Comparison of ENCODE assay signal across 8 cellular contexts in the genomic region with DNA sequence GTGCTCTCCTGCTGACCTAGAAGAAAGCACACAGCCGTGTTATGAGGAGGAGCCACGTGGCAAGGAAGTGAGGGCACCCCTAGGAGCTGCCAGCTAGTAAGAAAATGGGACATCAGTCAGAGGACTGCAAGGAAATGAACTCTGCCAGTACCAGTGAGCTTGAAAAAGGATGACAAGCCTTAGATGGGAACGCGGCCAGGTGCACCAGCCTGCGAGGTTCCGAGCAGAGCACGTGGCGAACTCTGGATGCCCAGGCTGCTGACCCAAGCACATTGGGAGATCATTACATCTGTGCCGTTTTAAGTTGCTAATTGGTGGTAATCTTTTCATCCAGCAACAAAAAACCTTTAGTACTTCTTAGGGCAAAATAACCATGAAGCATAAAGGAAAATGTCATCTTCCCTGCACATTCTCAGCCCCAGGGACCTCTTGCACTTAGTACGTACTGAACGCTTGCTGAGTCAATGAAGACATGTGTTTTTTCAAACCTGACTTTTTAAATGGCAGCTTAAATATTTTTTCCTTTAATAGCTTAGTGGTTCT.
DNase-seq lines count a peak whose midpoint lies in the region; ATAC-seq, FAIRE-seq and TF ChIP-seq lines count a peak whose summit lies in the region.

No MANE protein-coding gene starts in this region.

- peak overlapping the region; percentile 80 for H2BK20ac ChIP-seq in IMR-90 (ENCODE audit: low read depth, low read length)

- peak overlapping the region; percentile 87 for H2BK120ac ChIP-seq in IMR-90 (ENCODE audit: low read depth, low read length)

- H3K4me1 Mint-ChIP-seq in activated CD4-positive, alpha-beta T cell treated with anti-CD3 and anti-CD28 coated beads, Interleukin-2, amount 10 ng/mL, durations not matched to agents 24 days and 14 days = peaks cover 43% of the 10 kb centered on the region

- H4K8ac ChIP-seq in IMR-90 (ENCODE audit: low read depth in 2 of 2, low read length in 2 of 2) = peak overlapping the region; percentile 30 to 76; a peak in 3 of 4 replicates

- H4K91ac ChIP-seq in IMR-90 (ENCODE audit: insufficient read depth, low read depth, low read length) = peak overlapping the region; percentile 89

- peak overlapping the region; percentile 86 for H2AK5ac ChIP-seq in IMR-90 (ENCODE audit: low read depth, low read length)

- peaks cover 28% of the 10 kb centered on the region for H3K36me3 Mint-ChIP-seq in activated CD4-positive, alpha-beta T cell treated with anti-CD3 and anti-CD28 coated beads, Interleukin-2, amount 10 ng/mL, durations not matched to agents 24 days and 14 days (ENCODE audit: low read depth)

- no peak for DNase-seq in activated CD4-positive, alpha-beta T cell treated with anti-CD3 and anti-CD28 coated beads, Interleukin-2, amount 10 ng/mL, durations not matched to agents 24 days and 14 days
- DNase-seq in activated CD4-positive, alpha-beta T cell treated with anti-CD3 and anti-CD28 coated beads for 1 hour = no peak
- DNase-seq in IMR-90 = no peak
- no peak for DNase-seq in kidney
- DNase-seq in superior temporal gyrus (ENCODE audit: extremely low spot score) = peak; percentile 53

- 0 out of 2 replicates have a peak, but pooled peaks have one; percentile 4 for TF ChIP-seq POLR2A in IMR-90 (IDR thresholded peaks at IDR 0.05; ENCODE audit: low read depth, low read length)

- no peaks in the 10 kb centered on the region for H3K9me3 Mint-ChIP-seq in activated CD4-positive, alpha-beta T cell treated with anti-CD3 and anti-CD28 coated beads, Interleukin-2, amount 10 ng/mL, durations not matched to agents 24 days and 14 days

- dilution Hi-C loops in IMR-90 (cut with HindIII; ENCODE audit: low sequenced_read_pairs, unreplicated experiment) = no loop called here

- H3K9ac ChIP-seq in IMR-90 (ENCODE audit: low read depth, low read length) = peak overlapping the region; percentile 57
- no peak overlapping the region for H3K9ac ChIP-seq in kidney (ENCODE audit: low read length in 2 of 2)

- peak overlapping the region; percentile 93 for H3K4ac ChIP-seq in IMR-90 (ENCODE audit: low read depth, low read length)

- FAIRE-seq in kidney (lab: Jason Lieb, UNC) = no peak

- WGBS in IMR-90 (ENCODE audit: extremely low coverage in 2 of 2, insufficient read length in 1 of 2), 2 experiments = 76% methylated on average over 7 of the region's 11 CpGs; no CpG with 5 or more reads in 1 of the 2 experiments

- H3K9me3 ChIP-seq in IMR-90 (ENCODE audit: control insufficient read depth, insufficient read depth, low read length) (no peaks in the 10 kb centered on the region), kidney (ENCODE audit: control insufficient read depth in 1 of 2, low read length in 2 of 2) (no peaks in the 10 kb centered on the region)

- in situ Hi-C loops in IMR-90 (cut with MboI; ENCODE audit: low sequenced_read_pairs) = no loop called here

- peaks cover 30% of the 10 kb centered on the region for H3K9me1 ChIP-seq in IMR-90 (ENCODE audit: insufficient read depth, low read length)

- peak overlapping the region; percentile 87 for H3K14ac ChIP-seq in IMR-90 (replicated peaks; ENCODE audit: low read depth, low read length)

- intact Hi-C loops in activated CD4-positive, alpha-beta T cell treated with anti-CD3 and anti-CD28 coated beads, Interleukin-2, amount 10 ng/mL, durations not matched to agents 24 days and 14 days (cut with micrococcal nuclease) = no loop called here
- intact Hi-C loops in IMR-90 (cut with micrococcal nuclease) = loop anchor here (1.0 kb wide), 1 partner anchor 63 kb away; no protein-coding TSS in a partner anchor
- intact Hi-C loops in kidney (cut with DNase I) = no loop called here

- H3K27ac Mint-ChIP-seq in activated CD4-positive, alpha-beta T cell treated with anti-CD3 and anti-CD28 coated beads, Interleukin-2, amount 10 ng/mL, durations not matched to agents 24 days and 14 days = peak overlapping the region; percentile 95

- peak overlapping the region; percentile 14; the same call in 1 of the 2 replicates for H4K5ac ChIP-seq in IMR-90 (ENCODE audit: low read depth, low read length)

- peak overlapping the region; percentile 75 for H3K4me2 ChIP-seq in IMR-90 (ENCODE audit: low read depth, low read length)

- peak overlapping the region; percentile 79 for H2AK9ac ChIP-seq in IMR-90 (replicated peaks; ENCODE audit: low read depth, low read length, poor library complexity)

- POLR2A ChIA-PET in IMR-90 (lab: Charles Lee; ENCODE audit: unreplicated experiment) = interaction anchor here (0.6 kb wide), 1 partner anchor 164 kb away, joined by 3 read pairs; no protein-coding TSS in a partner anchor

- peak overlapping the region; percentile 55 for H2AFZ ChIP-seq in IMR-90 (replicated peaks; ENCODE audit: low read length, poor library complexity)

- H3K27me3 ChIP-seq in IMR-90 (ENCODE audit: control insufficient read depth, insufficient read depth, low read length) = no peaks in the 10 kb centered on the region

- TF ChIP-seq RAD21 in IMR-90 (IDR thresholded peaks at IDR 0.05; ENCODE audit: low read length) = no peak

- no TSS peak for BruUV-seq in IMR-90 (replicated peaks; lab: Mats Ljungman, UMichigan)

- no peak for ATAC-seq in IMR-90 (ENCODE audit: low read depth)
- ATAC-seq in HG03469 (IDR thresholded peaks at IDR 0.05; ENCODE audit: unreplicated experiment) = no peak
- no peak for ATAC-seq in HG03025 (IDR thresholded peaks at IDR 0.05; ENCODE audit: low FRiP score, unreplicated experiment)

- CTCF ChIA-PET in IMR-90 (lab: Yijun Ruan, JAX) = interaction anchor here (1.0 to 1.4 kb wide), 2 partner anchors 24 to 130 kb away, joined by 3 to 4 read pairs; no protein-coding TSS in a partner anchor

- H3K27me3 Mint-ChIP-seq in activated CD4-positive, alpha-beta T cell treated with anti-CD3 and anti-CD28 coated beads, Interleukin-2, amount 10 ng/mL, durations not matched to agents 24 days and 14 days = no peaks in the 10 kb centered on the region

- peak overlapping the region; percentile 13; the same call in 1 of the 3 replicates for H2BK15ac ChIP-seq in IMR-90 (ENCODE audit: low read depth, low read length)

- peak overlapping the region; percentile 33; the same call in 1 of the 2 replicates for H3K56ac ChIP-seq in IMR-90 (ENCODE audit: extremely low read depth, insufficient read depth, low read length)

- H2BK5ac ChIP-seq in IMR-90 (ENCODE audit: low read depth, low read length, poor library complexity, severe bottlenecking) = peak overlapping the region; percentile 86

- peak overlapping the region; percentile 52 for H3K18ac ChIP-seq in IMR-90 (ENCODE audit: low read depth, low read length)

- TF ChIP-seq CTCF in IMR-90 (conservative IDR thresholded peaks at IDR 0.05; ENCODE audit: low read depth, low read length) (no peak), kidney (IDR thresholded peaks at IDR 0.05; ENCODE audit: borderline replicate concordance, extremely low read depth, insufficient read depth) (no peak)

- peaks cover 34% of the 10 kb centered on the region for H3K4me1 ChIP-seq in IMR-90 (ENCODE audit: control insufficient read depth, insufficient read depth, low read length)
- H3K4me1 ChIP-seq in kidney (ENCODE audit: control insufficient read depth in 1 of 2, insufficient read depth in 1 of 2, low read depth in 1 of 2, low read length in 2 of 2) = peaks cover 7 to 28% of the 10 kb centered on the region in 2 donors

- H3K27ac ChIP-seq in IMR-90 (ENCODE audit: insufficient read depth, low read length) (peak overlapping the region; percentile 95), angular gyrus (ENCODE audit: low read depth, low read length) (peak overlapping the region; percentile 67), kidney (ENCODE audit: low read depth in 2 of 2, low read length in 2 of 2) (peak overlapping the region; percentile 18 to 46)

- H3K4me3 Mint-ChIP-seq in activated CD4-positive, alpha-beta T cell treated with anti-CD3 and anti-CD28 coated beads, Interleukin-2, amount 10 ng/mL, durations not matched to agents 24 days and 14 days = peak overlapping the region; percentile 56

- peaks cover 13% of the 10 kb centered on the region for H4K20me1 ChIP-seq in IMR-90 (ENCODE audit: insufficient read depth, low read length)

- peaks cover 49 to 74% of the 10 kb centered on the region in 2 experiments for H3K79me1 ChIP-seq in IMR-90 (ENCODE audit: low read depth in 1 of 2, low read length in 2 of 2)

- no peak overlapping the region for H3K4me3 ChIP-seq in IMR-90 (ENCODE audit: insufficient read depth, low read depth, low read length)
- no peak overlapping the region for H3K4me3 ChIP-seq in kidney (ENCODE audit: low read length in 2 of 2)

- H3K36me3 ChIP-seq in IMR-90 (ENCODE audit: control insufficient read depth, insufficient read depth, low read length) (peaks cover 6% of the 10 kb centered on the region), kidney (ENCODE audit: control insufficient read depth in 1 of 2, insufficient read depth in 2 of 2, low read length in 2 of 2) (no peaks in the 10 kb centered on the region)

- H3K23ac ChIP-seq in IMR-90 (ENCODE audit: low read depth, low read length) = peak overlapping the region; percentile 88

TF ChIP-seq in IMR-90, 13 proteins besides CTCF, POLR2A, EP300 and RAD21:
- TF ChIP-seq NFE2L2 (IDR thresholded peaks at IDR 0.05; ENCODE audit: low read depth, low read length) (no peak), MXI1 (IDR thresholded peaks at IDR 0.05; ENCODE audit: borderline replicate concordance, low read depth, low read length) (no peak), CHD1 (IDR thresholded peaks at IDR 0.05; ENCODE audit: low read depth, low read length) (no peak), MAZ (IDR thresholded peaks at IDR 0.05; ENCODE audit: borderline replicate concordance, low read depth, low read length) (no peak), RCOR1 (IDR thresholded peaks at IDR 0.05; ENCODE audit: insufficient replicate concordance, low read length) (no peak), RFX5 (IDR thresholded peaks at IDR 0.05; ENCODE audit: low read depth, low read length) (no peak), SMC3 (IDR thresholded peaks at IDR 0.05; ENCODE audit: low read depth, low read length) (no peak)

Comparison
In these comparisons a context has a peak if more than half of its experiments do, and no peak if none do; other contexts are left out.
1. H3K27ac ChIP-seq: peak in every context shown above with its lines; median percentile 95 in IMR-90; 67 in angular gyrus; 32 in kidney.